Comparison of ENCODE assay signal across 1 cellular context in the genomic region with DNA sequence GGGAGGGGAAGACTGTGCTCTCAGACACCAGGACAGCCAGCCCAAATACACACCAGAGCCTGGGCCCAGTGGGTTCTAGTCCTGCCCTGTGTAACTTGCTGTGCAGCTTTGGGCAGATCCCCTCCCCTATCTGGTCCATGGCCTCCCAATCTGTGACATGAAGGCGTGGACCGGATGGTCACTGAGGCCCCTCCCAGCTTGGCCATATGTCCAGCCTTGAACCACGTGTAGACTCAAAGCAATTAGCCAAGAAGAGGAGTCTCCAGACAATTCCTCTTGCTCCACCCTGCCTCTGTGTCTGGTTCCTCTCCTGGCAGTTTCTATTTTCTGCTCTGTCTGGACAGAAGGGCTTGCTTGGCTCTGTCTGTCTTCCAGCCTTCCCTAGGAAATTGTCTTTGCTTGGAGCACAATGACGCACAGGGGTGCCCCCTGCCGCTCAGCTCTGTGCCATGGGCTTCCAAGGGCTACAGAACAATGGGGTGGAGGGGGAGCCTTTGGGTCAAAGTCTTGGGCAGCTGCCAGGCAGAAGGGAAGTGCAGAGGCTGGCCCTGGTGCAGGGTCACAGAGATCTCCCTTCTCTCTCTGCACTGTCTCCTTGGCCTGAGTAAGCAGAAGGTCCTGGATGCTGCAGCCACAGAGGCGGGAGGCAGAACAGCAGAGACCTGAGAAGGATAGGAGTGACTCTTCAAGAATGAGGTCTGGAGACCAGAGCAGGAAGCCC.
A peak's percentile ranks its signal among the peaks of the same experiment; 100 is the strongest.
TF ChIP-seq lines count a peak whose summit lies in the region.

No MANE protein-coding gene starts in this region.

TF ChIP-seq in K562, 482 proteins besides CTCF, POLR2A, EP300 and RAD21 (continued from another document):
- TF ChIP-seq, protein P1, sequence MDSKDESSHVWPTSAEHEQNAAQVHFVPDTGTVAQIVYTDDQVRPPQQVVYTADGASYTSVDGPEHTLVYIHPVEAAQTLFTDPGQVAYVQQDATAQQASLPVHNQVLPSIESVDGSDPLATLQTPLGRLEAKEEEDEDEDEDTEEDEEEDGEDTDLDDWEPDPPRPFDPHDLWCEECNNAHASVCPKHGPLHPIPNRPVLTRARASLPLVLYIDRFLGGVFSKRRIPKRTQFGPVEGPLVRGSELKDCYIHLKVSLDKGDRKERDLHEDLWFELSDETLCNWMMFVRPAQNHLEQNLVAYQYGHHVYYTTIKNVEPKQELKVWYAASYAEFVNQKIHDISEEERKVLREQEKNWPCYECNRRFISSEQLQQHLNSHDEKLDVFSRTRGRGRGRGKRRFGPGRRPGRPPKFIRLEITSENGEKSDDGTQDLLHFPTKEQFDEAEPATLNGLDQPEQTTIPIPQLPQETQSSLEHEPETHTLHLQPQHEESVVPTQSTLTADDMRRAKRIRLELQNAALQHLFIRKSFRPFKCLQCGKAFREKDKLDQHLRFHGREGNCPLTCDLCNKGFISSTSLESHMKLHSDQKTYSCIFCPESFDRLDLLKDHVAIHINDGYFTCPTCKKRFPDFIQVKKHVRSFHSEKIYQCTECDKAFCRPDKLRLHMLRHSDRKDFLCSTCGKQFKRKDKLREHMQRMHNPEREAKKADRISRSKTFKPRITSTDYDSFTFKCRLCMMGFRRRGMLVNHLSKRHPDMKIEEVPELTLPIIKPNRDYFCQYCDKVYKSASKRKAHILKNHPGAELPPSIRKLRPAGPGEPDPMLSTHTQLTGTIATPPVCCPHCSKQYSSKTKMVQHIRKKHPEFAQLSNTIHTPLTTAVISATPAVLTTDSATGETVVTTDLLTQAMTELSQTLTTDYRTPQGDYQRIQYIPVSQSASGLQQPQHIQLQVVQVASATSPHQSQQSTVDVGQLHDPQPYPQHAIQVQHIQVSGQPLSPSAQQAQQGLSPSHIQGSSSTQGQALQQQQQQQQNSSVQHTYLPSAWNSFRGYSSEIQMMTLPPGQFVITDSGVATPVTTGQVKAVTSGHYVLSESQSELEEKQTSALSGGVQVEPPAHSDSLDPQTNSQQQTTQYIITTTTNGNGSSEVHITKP (IDR thresholded peaks at IDR 0.05; ENCODE audit: partially characterized antibody) = peak; percentile 46
- TF ChIP-seq, protein P2, sequence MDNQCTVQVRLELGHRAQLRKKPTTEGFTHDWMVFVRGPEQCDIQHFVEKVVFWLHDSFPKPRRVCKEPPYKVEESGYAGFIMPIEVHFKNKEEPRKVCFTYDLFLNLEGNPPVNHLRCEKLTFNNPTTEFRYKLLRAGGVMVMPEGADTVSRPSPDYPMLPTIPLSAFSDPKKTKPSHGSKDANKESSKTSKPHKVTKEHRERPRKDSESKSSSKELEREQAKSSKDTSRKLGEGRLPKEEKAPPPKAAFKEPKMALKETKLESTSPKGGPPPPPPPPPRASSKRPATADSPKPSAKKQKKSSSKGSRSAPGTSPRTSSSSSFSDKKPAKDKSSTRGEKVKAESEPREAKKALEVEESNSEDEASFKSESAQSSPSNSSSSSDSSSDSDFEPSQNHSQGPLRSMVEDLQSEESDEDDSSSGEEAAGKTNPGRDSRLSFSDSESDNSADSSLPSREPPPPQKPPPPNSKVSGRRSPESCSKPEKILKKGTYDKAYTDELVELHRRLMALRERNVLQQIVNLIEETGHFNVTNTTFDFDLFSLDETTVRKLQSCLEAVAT (IDR thresholded peaks at IDR 0.05) = 0 out of 4 replicates have a peak, but pooled peaks of 1 of the 2 experiments have one; percentile 11
- TF ChIP-seq, protein P3, sequence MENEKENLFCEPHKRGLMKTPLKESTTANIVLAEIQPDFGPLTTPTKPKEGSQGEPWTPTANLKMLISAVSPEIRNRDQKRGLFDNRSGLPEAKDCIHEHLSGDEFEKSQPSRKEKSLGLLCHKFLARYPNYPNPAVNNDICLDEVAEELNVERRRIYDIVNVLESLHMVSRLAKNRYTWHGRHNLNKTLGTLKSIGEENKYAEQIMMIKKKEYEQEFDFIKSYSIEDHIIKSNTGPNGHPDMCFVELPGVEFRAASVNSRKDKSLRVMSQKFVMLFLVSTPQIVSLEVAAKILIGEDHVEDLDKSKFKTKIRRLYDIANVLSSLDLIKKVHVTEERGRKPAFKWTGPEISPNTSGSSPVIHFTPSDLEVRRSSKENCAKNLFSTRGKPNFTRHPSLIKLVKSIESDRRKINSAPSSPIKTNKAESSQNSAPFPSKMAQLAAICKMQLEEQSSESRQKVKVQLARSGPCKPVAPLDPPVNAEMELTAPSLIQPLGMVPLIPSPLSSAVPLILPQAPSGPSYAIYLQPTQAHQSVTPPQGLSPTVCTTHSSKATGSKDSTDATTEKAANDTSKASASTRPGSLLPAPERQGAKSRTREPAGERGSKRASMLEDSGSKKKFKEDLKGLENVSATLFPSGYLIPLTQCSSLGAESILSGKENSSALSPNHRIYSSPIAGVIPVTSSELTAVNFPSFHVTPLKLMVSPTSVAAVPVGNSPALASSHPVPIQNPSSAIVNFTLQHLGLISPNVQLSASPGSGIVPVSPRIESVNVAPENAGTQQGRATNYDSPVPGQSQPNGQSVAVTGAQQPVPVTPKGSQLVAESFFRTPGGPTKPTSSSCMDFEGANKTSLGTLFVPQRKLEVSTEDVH (IDR thresholded peaks at IDR 0.05; ENCODE audit: low read depth, partially characterized antibody) = peak; percentile 20
- TF ChIP-seq CTBP1 (IDR thresholded peaks at IDR 0.05; ENCODE audit: borderline replicate concordance) = peak; percentile 55; the same call in 1 of the 2 replicates
- 0 out of 2 replicates have a peak, but pooled peaks have one; percentile 11 for TF ChIP-seq FOSL1 (tag; conservative IDR thresholded peaks at IDR 0.05)
- TF ChIP-seq PHF21A (IDR thresholded peaks at IDR 0.05; ENCODE audit: borderline replicate concordance, low read depth) = 0 out of 2 replicates have a peak, but pooled peaks have one; percentile 28
- TF ChIP-seq, protein P4, sequence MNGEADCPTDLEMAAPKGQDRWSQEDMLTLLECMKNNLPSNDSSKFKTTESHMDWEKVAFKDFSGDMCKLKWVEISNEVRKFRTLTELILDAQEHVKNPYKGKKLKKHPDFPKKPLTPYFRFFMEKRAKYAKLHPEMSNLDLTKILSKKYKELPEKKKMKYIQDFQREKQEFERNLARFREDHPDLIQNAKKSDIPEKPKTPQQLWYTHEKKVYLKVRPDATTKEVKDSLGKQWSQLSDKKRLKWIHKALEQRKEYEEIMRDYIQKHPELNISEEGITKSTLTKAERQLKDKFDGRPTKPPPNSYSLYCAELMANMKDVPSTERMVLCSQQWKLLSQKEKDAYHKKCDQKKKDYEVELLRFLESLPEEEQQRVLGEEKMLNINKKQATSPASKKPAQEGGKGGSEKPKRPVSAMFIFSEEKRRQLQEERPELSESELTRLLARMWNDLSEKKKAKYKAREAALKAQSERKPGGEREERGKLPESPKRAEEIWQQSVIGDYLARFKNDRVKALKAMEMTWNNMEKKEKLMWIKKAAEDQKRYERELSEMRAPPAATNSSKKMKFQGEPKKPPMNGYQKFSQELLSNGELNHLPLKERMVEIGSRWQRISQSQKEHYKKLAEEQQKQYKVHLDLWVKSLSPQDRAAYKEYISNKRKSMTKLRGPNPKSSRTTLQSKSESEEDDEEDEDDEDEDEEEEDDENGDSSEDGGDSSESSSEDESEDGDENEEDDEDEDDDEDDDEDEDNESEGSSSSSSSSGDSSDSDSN (IDR thresholded peaks at IDR 0.05; ENCODE audit: borderline replicate concordance in 1 of 2, low read depth in 2 of 2, low read length in 2 of 2) = 0 out of 4 replicates have a peak, but pooled peaks of 1 of the 2 experiments have one; percentile 18
- TF ChIP-seq KLF1 (tag; IDR thresholded peaks at IDR 0.05) = peak; percentile 13; the same call in 1 of the 2 replicates
- peak in 1 of 2 experiments; percentile 11; a peak in 1 of 4 replicates for TF ChIP-seq HDAC1 (IDR thresholded peaks at IDR 0.05)
- TF ChIP-seq, protein P5, sequence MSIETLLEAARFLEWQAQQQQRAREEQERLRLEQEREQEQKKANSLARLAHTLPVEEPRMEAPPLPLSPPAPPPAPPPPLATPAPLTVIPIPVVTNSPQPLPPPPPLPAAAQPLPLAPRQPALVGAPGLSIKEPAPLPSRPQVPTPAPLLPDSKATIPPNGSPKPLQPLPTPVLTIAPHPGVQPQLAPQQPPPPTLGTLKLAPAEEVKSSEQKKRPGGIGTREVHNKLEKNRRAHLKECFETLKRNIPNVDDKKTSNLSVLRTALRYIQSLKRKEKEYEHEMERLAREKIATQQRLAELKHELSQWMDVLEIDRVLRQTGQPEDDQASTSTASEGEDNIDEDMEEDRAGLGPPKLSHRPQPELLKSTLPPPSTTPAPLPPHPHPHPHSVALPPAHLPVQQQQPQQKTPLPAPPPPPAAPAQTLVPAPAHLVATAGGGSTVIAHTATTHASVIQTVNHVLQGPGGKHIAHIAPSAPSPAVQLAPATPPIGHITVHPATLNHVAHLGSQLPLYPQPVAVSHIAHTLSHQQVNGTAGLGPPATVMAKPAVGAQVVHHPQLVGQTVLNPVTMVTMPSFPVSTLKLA (conservative IDR thresholded peaks at IDR 0.05) = peak; percentile 81 to 84
- TF ChIP-seq, protein P6, sequence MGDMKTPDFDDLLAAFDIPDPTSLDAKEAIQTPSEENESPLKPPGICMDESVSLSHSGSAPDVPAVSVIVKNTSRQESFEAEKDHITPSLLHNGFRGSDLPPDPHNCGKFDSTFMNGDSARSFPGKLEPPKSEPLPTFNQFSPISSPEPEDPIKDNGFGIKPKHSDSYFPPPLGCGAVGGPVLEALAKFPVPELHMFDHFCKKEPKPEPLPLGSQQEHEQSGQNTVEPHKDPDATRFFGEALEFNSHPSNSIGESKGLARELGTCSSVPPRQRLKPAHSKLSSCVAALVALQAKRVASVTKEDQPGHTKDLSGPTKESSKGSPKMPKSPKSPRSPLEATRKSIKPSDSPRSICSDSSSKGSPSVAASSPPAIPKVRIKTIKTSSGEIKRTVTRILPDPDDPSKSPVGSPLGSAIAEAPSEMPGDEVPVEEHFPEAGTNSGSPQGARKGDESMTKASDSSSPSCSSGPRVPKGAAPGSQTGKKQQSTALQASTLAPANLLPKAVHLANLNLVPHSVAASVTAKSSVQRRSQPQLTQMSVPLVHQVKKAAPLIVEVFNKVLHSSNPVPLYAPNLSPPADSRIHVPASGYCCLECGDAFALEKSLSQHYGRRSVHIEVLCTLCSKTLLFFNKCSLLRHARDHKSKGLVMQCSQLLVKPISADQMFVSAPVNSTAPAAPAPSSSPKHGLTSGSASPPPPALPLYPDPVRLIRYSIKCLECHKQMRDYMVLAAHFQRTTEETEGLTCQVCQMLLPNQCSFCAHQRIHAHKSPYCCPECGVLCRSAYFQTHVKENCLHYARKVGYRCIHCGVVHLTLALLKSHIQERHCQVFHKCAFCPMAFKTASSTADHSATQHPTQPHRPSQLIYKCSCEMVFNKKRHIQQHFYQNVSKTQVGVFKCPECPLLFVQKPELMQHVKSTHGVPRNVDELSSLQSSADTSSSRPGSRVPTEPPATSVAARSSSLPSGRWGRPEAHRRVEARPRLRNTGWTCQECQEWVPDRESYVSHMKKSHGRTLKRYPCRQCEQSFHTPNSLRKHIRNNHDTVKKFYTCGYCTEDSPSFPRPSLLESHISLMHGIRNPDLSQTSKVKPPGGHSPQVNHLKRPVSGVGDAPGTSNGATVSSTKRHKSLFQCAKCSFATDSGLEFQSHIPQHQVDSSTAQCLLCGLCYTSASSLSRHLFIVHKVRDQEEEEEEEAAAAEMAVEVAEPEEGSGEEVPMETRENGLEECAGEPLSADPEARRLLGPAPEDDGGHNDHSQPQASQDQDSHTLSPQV (IDR thresholded peaks at IDR 0.05) = peak; percentile 82
- peak; percentile 70 for TF ChIP-seq RBM25 (IDR thresholded peaks at IDR 0.05; ENCODE audit: low read depth, low read length, severe bottlenecking)
- TF ChIP-seq, protein P7, sequence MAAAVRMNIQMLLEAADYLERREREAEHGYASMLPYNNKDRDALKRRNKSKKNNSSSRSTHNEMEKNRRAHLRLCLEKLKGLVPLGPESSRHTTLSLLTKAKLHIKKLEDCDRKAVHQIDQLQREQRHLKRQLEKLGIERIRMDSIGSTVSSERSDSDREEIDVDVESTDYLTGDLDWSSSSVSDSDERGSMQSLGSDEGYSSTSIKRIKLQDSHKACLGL (CRISPR knock-in tag; IDR thresholded peaks at IDR 0.05; ENCODE audit: borderline replicate concordance, poor library complexity, severe bottlenecking) = no peak
- peak; percentile 88 for TF ChIP-seq NFIC (IDR thresholded peaks at IDR 0.05)
- TF ChIP-seq RCOR1 (IDR thresholded peaks at IDR 0.05; ENCODE audit: borderline replicate concordance in 1 of 2, low read depth in 2 of 2, low read length in 2 of 2) = 0 out of 4 replicates have a peak, but pooled peaks of 1 of the 2 experiments have one; percentile 28
- peak; percentile 53; the same call in 1 of the 2 replicates for TF ChIP-seq EP400 (IDR thresholded peaks at IDR 0.05)
- TF ChIP-seq, protein P8, sequence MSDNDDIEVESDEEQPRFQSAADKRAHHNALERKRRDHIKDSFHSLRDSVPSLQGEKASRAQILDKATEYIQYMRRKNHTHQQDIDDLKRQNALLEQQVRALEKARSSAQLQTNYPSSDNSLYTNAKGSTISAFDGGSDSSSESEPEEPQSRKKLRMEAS (CRISPR knock-in tag; IDR thresholded peaks at IDR 0.05) = no peak
- peak; percentile 51 to 53; a peak in 2 of 4 replicates for TF ChIP-seq KDM1A (IDR thresholded peaks at IDR 0.05)
